Comparison of ENCODE assay signal across 19 cellular contexts in the genomic region with DNA sequence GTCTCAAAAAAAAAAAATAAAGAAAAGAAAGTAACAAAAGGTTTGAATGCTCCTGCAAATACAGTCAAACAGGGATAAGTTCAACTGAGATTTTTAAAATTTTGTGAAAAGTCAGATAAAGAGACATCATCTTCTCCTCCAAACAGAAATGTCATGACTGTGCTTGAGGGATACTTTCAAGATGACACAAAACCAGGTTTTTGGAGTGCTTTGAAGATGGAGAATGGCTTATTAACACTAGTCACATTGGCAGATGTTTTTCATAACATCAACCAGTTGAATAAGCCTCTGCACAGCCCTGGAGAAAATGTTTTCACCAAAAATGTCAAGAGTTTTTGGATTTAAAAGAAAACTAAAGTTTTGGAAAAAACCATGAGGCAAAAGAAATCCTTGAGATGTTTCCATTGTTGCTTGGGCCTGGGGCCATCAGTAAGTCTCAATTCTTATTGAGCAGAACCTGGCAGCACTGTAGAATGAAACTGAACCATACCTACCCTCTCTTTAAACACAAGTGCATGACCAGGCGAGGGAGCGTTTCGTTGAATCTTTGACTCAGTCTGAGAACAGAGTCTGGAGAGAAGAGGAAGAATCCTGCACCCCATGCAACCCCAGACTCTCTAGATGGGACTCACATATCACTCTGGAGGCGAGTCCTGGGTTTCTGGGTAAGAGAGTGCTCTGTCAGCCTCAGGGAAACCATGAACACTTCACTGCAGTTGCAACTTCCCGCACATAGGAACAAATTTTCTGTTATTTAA. TPM values are rescaled to one million over a fixed set of nuclear protein-coding genes. Genes with fewer than 3 reads are reported as not detected.
DNase-seq lines count a peak whose midpoint lies in the region; ATAC-seq lines count a peak whose summit lies in the region.
"Had no signal": no experiment of that assay in that cellular context is flagged by ENCODE, and none has a peak within 500 bp of the region (broad histone marks: within the 10 kb centered on the region; RNA-seq: fewer than 3 reads in every experiment).

No MANE protein-coding gene starts in this region.

- DNase-seq in T-helper 2 cell treated with Interferon-gamma antibody and Interleukin-4, amounts not matched to agents 5 μg/mL and 100 μg/mL, for 36 hours (ENCODE audit: low spot score) = no peak
- DNase-seq in T-helper 2 cell = no peak
- no peak for DNase-seq in activated naive CD4-positive, alpha-beta T cell treated with anti-CD3 and anti-CD28 coated beads, Interleukin-2, amount 50 U/mL, for 16 hours
- DNase-seq in activated T-cell treated with anti-CD3 and anti-CD28 coated beads, Interleukin-2, amount 50 U/mL, for 72 hours = no peak
- no peak for DNase-seq in stimulated activated naive CD4-positive, alpha-beta T cell (lab: John Stamatoyannopoulos, UW)
- DNase-seq: AML-193, DMS79, HCEC 1CT, MV-4-11, NCI-H1694 treated with DMSO at 0.1 percent for 48 hours, NCI-H2107, NCI-H226, NCI-H524, NCI-H82 had no signal

- H3K27me3 Mint-ChIP-seq in T-helper 2 cell treated with Interferon-gamma antibody and Interleukin-4, amounts not matched to agents 5 μg/mL and 100 μg/mL, for 36 hours (ENCODE audit: low read depth) = no peaks in the 10 kb centered on the region
- H3K27me3 Mint-ChIP-seq in activated naive CD4-positive, alpha-beta T cell treated with anti-CD3 and anti-CD28 coated beads, Interleukin-2, amount 50 U/mL, for 24 hours = no peaks in the 10 kb centered on the region
- no peaks in the 10 kb centered on the region for H3K27me3 Mint-ChIP-seq in activated T-cell treated with anti-CD3 and anti-CD28 coated beads, Interleukin-2, amount 50 U/mL, for 72 hours (ENCODE audit: low read depth)
- H3K27me3 Mint-ChIP-seq in stimulated activated naive CD8-positive, alpha-beta T cell treated with anti-CD3 and anti-CD28 coated beads, Interleukin-15, Interleukin-2, amounts not matched to agents 100 ng/mL and 50 ng/mL, for 24 hours = no peaks in the 10 kb centered on the region

- peak overlapping the region; percentile 12 for H3K4me3 Mint-ChIP-seq in T-helper 2 cell treated with Interferon-gamma antibody and Interleukin-4, amounts not matched to agents 5 μg/mL and 100 μg/mL, for 36 hours
- H3K4me3 Mint-ChIP-seq in activated naive CD4-positive, alpha-beta T cell treated with anti-CD3 and anti-CD28 coated beads, Interleukin-2, amount 50 U/mL, for 24 hours = no peak overlapping the region
- H3K4me3 Mint-ChIP-seq in activated T-cell treated with anti-CD3 and anti-CD28 coated beads, Interleukin-2, amount 50 U/mL, for 72 hours = peak overlapping the region; percentile 45 to 47
- no peak overlapping the region for H3K4me3 Mint-ChIP-seq in stimulated activated naive CD8-positive, alpha-beta T cell treated with anti-CD3 and anti-CD28 coated beads, Interleukin-15, Interleukin-2, amounts not matched to agents 100 ng/mL and 50 ng/mL, for 24 hours
- H3K4me3 Mint-ChIP-seq: GM23338 had no signal

- ATAC-seq in activated T-cell treated with anti-CD3 and anti-CD28 coated beads, Interleukin-2, amount 50 U/mL, for 72 hours (replicated peaks in 1 of 2) = peak; percentile 64 to 69
- ATAC-seq in GM21576 (IDR thresholded peaks at IDR 0.05; ENCODE audit: unreplicated experiment) = no peak
- ATAC-seq: GM23338 had no signal

- H3K4me1 Mint-ChIP-seq in T-helper 2 cell treated with Interferon-gamma antibody and Interleukin-4, amounts not matched to agents 5 μg/mL and 100 μg/mL, for 36 hours (ENCODE audit: low read depth) = peaks cover 46% of the 10 kb centered on the region
- H3K4me1 Mint-ChIP-seq in activated naive CD4-positive, alpha-beta T cell treated with anti-CD3 and anti-CD28 coated beads, Interleukin-2, amount 50 U/mL, for 24 hours = peaks cover 44% of the 10 kb centered on the region
- H3K4me1 Mint-ChIP-seq in activated T-cell treated with anti-CD3 and anti-CD28 coated beads, Interleukin-2, amount 50 U/mL, for 72 hours (ENCODE audit: low read depth) = peaks cover 70% of the 10 kb centered on the region
- peaks cover 71% of the 10 kb centered on the region for H3K4me1 Mint-ChIP-seq in stimulated activated naive CD8-positive, alpha-beta T cell treated with anti-CD3 and anti-CD28 coated beads, Interleukin-15, Interleukin-2, amounts not matched to agents 100 ng/mL and 50 ng/mL, for 24 hours (ENCODE audit: low read depth)

- H3K27ac Mint-ChIP-seq in T-helper 2 cell treated with Interferon-gamma antibody and Interleukin-4, amounts not matched to agents 5 μg/mL and 100 μg/mL, for 36 hours = peak overlapping the region; percentile 28
- H3K27ac Mint-ChIP-seq in activated naive CD4-positive, alpha-beta T cell treated with anti-CD3 and anti-CD28 coated beads, Interleukin-2, amount 50 U/mL, for 24 hours = peak overlapping the region; percentile 53
- peak overlapping the region; percentile 48 for H3K27ac Mint-ChIP-seq in activated T-cell treated with anti-CD3 and anti-CD28 coated beads, Interleukin-2, amount 50 U/mL, for 72 hours
- H3K27ac Mint-ChIP-seq in stimulated activated naive CD8-positive, alpha-beta T cell treated with anti-CD3 and anti-CD28 coated beads, Interleukin-15, Interleukin-2, amounts not matched to agents 100 ng/mL and 50 ng/mL, for 24 hours = peak overlapping the region; percentile 56
- H3K27ac Mint-ChIP-seq: GM23338 had no signal

- peaks cover 37% of the 10 kb centered on the region for H3K36me3 Mint-ChIP-seq in T-helper 2 cell treated with Interferon-gamma antibody and Interleukin-4, amounts not matched to agents 5 μg/mL and 100 μg/mL, for 36 hours (ENCODE audit: low read depth)
- H3K36me3 Mint-ChIP-seq in activated naive CD4-positive, alpha-beta T cell treated with anti-CD3 and anti-CD28 coated beads, Interleukin-2, amount 50 U/mL, for 24 hours = peaks cover 26% of the 10 kb centered on the region
- peaks cover 14 to 21% of the 10 kb centered on the region in 2 donors for H3K36me3 Mint-ChIP-seq in activated T-cell treated with anti-CD3 and anti-CD28 coated beads, Interleukin-2, amount 50 U/mL, for 72 hours (ENCODE audit: insufficient read depth in 2 of 2)
- H3K36me3 Mint-ChIP-seq in stimulated activated naive CD8-positive, alpha-beta T cell treated with anti-CD3 and anti-CD28 coated beads, Interleukin-15, Interleukin-2, amounts not matched to agents 100 ng/mL and 50 ng/mL, for 24 hours (ENCODE audit: low read depth) = peaks cover 29% of the 10 kb centered on the region

- H3K9me3 Mint-ChIP-seq in T-helper 2 cell treated with Interferon-gamma antibody and Interleukin-4, amounts not matched to agents 5 μg/mL and 100 μg/mL, for 36 hours = peaks cover 19% of the 10 kb centered on the region
- H3K9me3 Mint-ChIP-seq in activated naive CD4-positive, alpha-beta T cell treated with anti-CD3 and anti-CD28 coated beads, Interleukin-2, amount 50 U/mL, for 24 hours = peaks cover 9% of the 10 kb centered on the region
- peaks cover 4 to 10% of the 10 kb centered on the region in 2 donors for H3K9me3 Mint-ChIP-seq in activated T-cell treated with anti-CD3 and anti-CD28 coated beads, Interleukin-2, amount 50 U/mL, for 72 hours
- H3K9me3 Mint-ChIP-seq in stimulated activated naive CD8-positive, alpha-beta T cell treated with anti-CD3 and anti-CD28 coated beads, Interleukin-15, Interleukin-2, amounts not matched to agents 100 ng/mL and 50 ng/mL, for 24 hours = peaks cover 6% of the 10 kb centered on the region

RNA-seq across cellular contexts. Expression of gene PRKCQ, which starts 37.4 kb away (rescaled TPM):
- total RNA-seq in activated T-cell treated with anti-CD3 and anti-CD28 coated beads, Interleukin-2, amount 50 U/mL, for 72 hours = 10 to 100 TPM; 42.9 to 49.2 TPM
- total RNA-seq: RPMI7951 had no signal

Comparison
In these comparisons a context has a peak if more than half of its experiments do, and no peak if none do; other contexts are left out.
1. H3K4me3 Mint-ChIP-seq: peak in T-helper 2 cell treated with Interferon-gamma antibody and Interleukin-4, amounts not matched to agents 5 μg/mL and 100 μg/mL, for 36 hours (single experiment) and activated T-cell treated with anti-CD3 and anti-CD28 coated beads, Interleukin-2, amount 50 U/mL, for 72 hours (2 of 2); none in activated naive CD4-positive, alpha-beta T cell treated with anti-CD3 and anti-CD28 coated beads, Interleukin-2, amount 50 U/mL, for 24 hours (single experiment) and stimulated activated naive CD8-positive, alpha-beta T cell treated with anti-CD3 and anti-CD28 coated beads, Interleukin-15, Interleukin-2, amounts not matched to agents 100 ng/mL and 50 ng/mL, for 24 hours (single experiment).
2. Peak in every context shown above with its lines, with median percentiles within 50 percentile points of each other: H3K27ac Mint-ChIP-seq.